Comparison of ENCODE assay signal across 1 cellular context in the genomic region with DNA sequence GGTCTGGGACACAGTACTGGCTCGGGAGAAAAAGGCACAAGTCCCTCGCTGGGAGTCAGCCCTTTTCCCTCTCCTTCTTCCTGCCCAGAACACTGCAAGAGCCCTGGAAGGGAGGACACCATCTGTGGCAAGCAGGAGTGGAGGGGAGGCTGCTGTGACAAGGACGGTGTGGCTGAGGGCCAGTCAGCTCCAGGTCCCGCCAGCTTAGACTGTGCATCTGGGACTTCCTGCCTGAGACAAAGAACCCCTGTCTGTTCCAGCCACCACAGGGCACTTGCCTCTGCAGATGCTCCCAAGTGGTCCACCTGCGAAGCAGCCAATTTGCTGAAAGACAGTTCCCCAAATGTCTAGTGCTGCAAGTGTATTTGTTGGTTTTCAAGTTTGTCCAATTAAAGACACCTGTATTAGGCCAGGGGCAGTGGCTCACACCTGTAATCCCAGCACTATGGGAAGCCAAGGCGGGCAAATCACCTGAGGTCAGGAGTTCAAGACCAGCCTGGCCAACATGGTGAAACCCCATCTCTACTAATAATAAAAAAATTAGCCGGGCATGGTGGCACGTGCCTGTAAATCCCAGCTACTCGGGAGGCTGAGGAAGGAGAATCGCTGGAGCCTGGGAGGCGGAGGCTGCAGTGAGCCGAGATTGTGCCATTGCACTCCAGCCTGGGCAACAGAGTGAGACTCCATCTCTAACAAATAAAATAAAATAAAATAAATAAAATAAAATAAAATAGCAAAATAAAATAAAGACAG. TPM values are rescaled to one million over a fixed set of nuclear protein-coding genes. Genes with fewer than 3 reads are reported as not detected.
"Had no signal": no experiment of that assay in that cellular context is flagged by ENCODE, and none has a peak within 500 bp of the region (broad histone marks: within the 10 kb centered on the region; RNA-seq: fewer than 3 reads in every experiment).

No MANE protein-coding gene starts in this region.

RNA-seq across cellular contexts. Expression of a gene that starts 41.6 kb away (rescaled TPM):
- total RNA-seq: activated CD8-positive, alpha-beta T cell treated with anti-CD3 and anti-CD28 coated beads, Interleukin-2, amount 10 ng/mL, durations not matched to agents 7 days and 5 days had no signal
